Comparison of ENCODE assay signal across 22 cellular contexts in genomic region chr11:44916316-44916715, GRCh38. TPM values are rescaled to one million over a fixed set of nuclear protein-coding genes. Genes with fewer than 3 reads are reported as not detected.
A peak's percentile ranks its signal among the peaks of the same experiment; 100 is the strongest.
DNase-seq lines count a peak whose midpoint lies in the region; ATAC-seq and TF ChIP-seq lines count a peak whose summit lies in the region.
"Had no signal": no experiment of that assay in that cellular context is flagged by ENCODE, and none has a peak within 500 bp of the region (broad histone marks: within the 10 kb centered on the region; RNA-seq: fewer than 3 reads in every experiment).

No MANE protein-coding gene starts in this region.

- no peak overlapping the region for H3K27ac Mint-ChIP-seq in memory B cell
- H3K27ac Mint-ChIP-seq: CD8-positive, alpha-beta T cell had no signal

- no peak overlapping the region for H2AFZ ChIP-seq in Karpas-422 (ENCODE audit: low read length)
- H2AFZ ChIP-seq: GM23248 had no signal

- no peak for TF ChIP-seq POLR2A in heart left ventricle (IDR thresholded peaks at IDR 0.05)

- BruUV-seq in A673 (replicated peaks; lab: Mats Ljungman, UMichigan): no TSS peak

- H3K9me3 Mint-ChIP-seq in memory B cell: no peaks in the 10 kb centered on the region
- H3K9me3 Mint-ChIP-seq: CD8-positive, alpha-beta T cell had no signal

- peaks cover 0 to 39% (median 23%) of the 10 kb centered on the region in 12 donors for H3K4me1 ChIP-seq in heart left ventricle
- peaks cover 22% of the 10 kb centered on the region for H3K4me1 ChIP-seq in Karpas-422 (ENCODE audit: low read length)
- peaks cover 2% of the 10 kb centered on the region for H3K4me1 ChIP-seq in mucosa of descending colon (ENCODE audit: low read depth)
- peaks cover 8% of the 10 kb centered on the region for H3K4me1 ChIP-seq in A673 (ENCODE audit: insufficient read depth, low read length, poor library complexity, severe bottlenecking)
- H3K4me1 ChIP-seq: SJCRH30 had no signal

- peaks cover 0 to 50% (median 11%) of the 10 kb centered on the region in 9 donors for H3K36me3 ChIP-seq in heart left ventricle
- no peaks in the 10 kb centered on the region for H3K36me3 ChIP-seq in Karpas-422 (ENCODE audit: insufficient read depth, low read length)
- no peaks in the 10 kb centered on the region for H3K36me3 ChIP-seq in mucosa of descending colon (ENCODE audit: low read depth)
- no peaks in the 10 kb centered on the region for H3K36me3 ChIP-seq in A673 (ENCODE audit: insufficient read depth, low read length, poor library complexity, severe bottlenecking)

- TF ChIP-seq CTCF in heart left ventricle (IDR thresholded peaks at IDR 0.05): no peak
- no peak for TF ChIP-seq CTCF in mucosa of descending colon (IDR thresholded peaks at IDR 0.05)
- TF ChIP-seq CTCF in A673 (conservative IDR thresholded peaks at IDR 0.05; ENCODE audit: low read depth, low read length): no peak

- H3K4me3 Mint-ChIP-seq in memory B cell: no peak overlapping the region
- H3K4me3 Mint-ChIP-seq: CD8-positive, alpha-beta T cell had no signal

- H3K27me3 Mint-ChIP-seq in memory B cell: peaks cover 5% of the 10 kb centered on the region

- H3K36me3 Mint-ChIP-seq in memory B cell: no peaks in the 10 kb centered on the region

- POLR2A ChIA-PET in A673 (lab: Charles Lee; ENCODE audit: low non-redundant PET): no interaction called here

- peak overlapping the region in 9 of 12 donors; percentile 29 to 75 (median 66) for H3K27ac ChIP-seq in heart left ventricle
- no peak overlapping the region for H3K27ac ChIP-seq in Karpas-422 (ENCODE audit: low read length)
- H3K27ac ChIP-seq in A673 (ENCODE audit: low read depth, low read length, poor library complexity, severe bottlenecking): no peak overlapping the region
- H3K27ac ChIP-seq: GM23248, SJCRH30 had no signal

- no peaks in the 10 kb centered on the region for H3K79me2 ChIP-seq in Karpas-422 (ENCODE audit: low read length)

- DNase-seq in heart left ventricle (no peak), left cardiac atrium (no peak), Karpas-422 (no peak), dermis blood vessel endothelial cell (peak; percentile 39), memory B cell (ENCODE audit: low spot score in 2 of 2) (no peak), mucosa of descending colon (no peak), SHP77 treated with DMSO at 0.1 percent for 48 hours (lab: John Stamatoyannopoulos, UW) (no peak), A673 (ENCODE audit: low spot score) (no peak)
- DNase-seq: 8988T; CD8-positive, alpha-beta T cell; DMS 273 treated with DMSO at 0.1 percent for 48 hours; DMS79 treated with DMSO at 0.1 percent for 48 hours; GM23248; H7; NCI-H1105 treated with DMSO at 0.1 percent for 48 hours; NCI-H146; NCI-H1930; NCI-H2107; SJCRH30 had no signal

- intact Hi-C loops in heart left ventricle (cut with DNase I) (loop anchor here in 1 of 10 donors (5.0 kb wide), 1 partner anchor 354 kb away; no protein-coding TSS in a partner anchor), left cardiac atrium (cut with DNase I) (loop anchor here in 1 of 2 donors (10.0 kb wide), 1 partner anchor 352 kb away; the partner anchor contains the start of gene CD82), mucosa of descending colon (cut with DNase I, micrococcal nuclease) (loop anchor here in 1 of 2 donors (10.0 kb wide), 2 partner anchors 192 to 362 kb away; partner anchors contain the start of gene TSPAN18), A673 (cut with micrococcal nuclease; ENCODE audit: unreplicated experiment) (loop anchor here (10.0 kb wide), 1 partner anchor 822 kb away; the partner anchor contains the start of gene EXT2)

- H3K9me2 ChIP-seq in Karpas-422 (replicated peaks; ENCODE audit: insufficient read depth, low read length): no peaks in the 10 kb centered on the region

- WGBS in heart left ventricle, 4 donors: 54 to 62% (median 56%) methylated on average over 6 to 7 of the region's 7 CpGs

- no peak overlapping the region for H3K9ac ChIP-seq in Karpas-422 (ENCODE audit: low read length)
- H3K9ac ChIP-seq: GM23248 had no signal

- no peaks in the 10 kb centered on the region for H3K9me3 ChIP-seq in heart left ventricle
- no peaks in the 10 kb centered on the region for H3K9me3 ChIP-seq in Karpas-422 (ENCODE audit: low read length)
- H3K9me3 ChIP-seq in mucosa of descending colon: no peaks in the 10 kb centered on the region
- no peaks in the 10 kb centered on the region for H3K9me3 ChIP-seq in A673 (ENCODE audit: low read depth, low read length, poor library complexity, severe bottlenecking)
- H3K9me3 ChIP-seq: SJCRH30 had no signal

- no peak overlapping the region for H3K4me3 ChIP-seq in heart left ventricle
- no peak overlapping the region for H3K4me3 ChIP-seq in Karpas-422 (ENCODE audit: low read length)
- no peak overlapping the region for H3K4me3 ChIP-seq in mucosa of descending colon
- no peak overlapping the region for H3K4me3 ChIP-seq in A673 (ENCODE audit: low read depth, low read length, poor library complexity, severe bottlenecking)
- H3K4me3 ChIP-seq: GM23248, SJCRH30 had no signal

- no peaks in the 10 kb centered on the region for H4K20me1 ChIP-seq in Karpas-422 (ENCODE audit: insufficient read depth, low read depth, low read length)

- H3K27me3 ChIP-seq in heart left ventricle (no peaks in the 10 kb centered on the region), Karpas-422 (ENCODE audit: low read length) (no peaks in the 10 kb centered on the region), A673 (replicated peaks; ENCODE audit: insufficient read depth, low read depth, low read length, poor library complexity) (no peaks in the 10 kb centered on the region)
- H3K27me3 ChIP-seq: SJCRH30 had no signal

- ATAC-seq in heart left ventricle (no peak), left cardiac atrium (no peak), memory B cell (ENCODE audit: low read depth) (peak; percentile 14), mucosa of descending colon (no peak)
- ATAC-seq: CD8-positive, alpha-beta T cell; HepG2; Panc1; SK-N-SH treated with all-trans-retinoic acid at 6 μM for 48 hours had no signal

- CTCF ChIA-PET in A673 (lab: Charles Lee): no interaction called here

- peak overlapping the region; percentile 44 for H3K4me2 ChIP-seq in Karpas-422 (ENCODE audit: low read depth, low read length, poor library complexity, severe bottlenecking)

- H3K4me1 Mint-ChIP-seq in memory B cell: peaks cover 14% of the 10 kb centered on the region

RNA-seq across cellular contexts. Expression of gene TP53I11, which starts 34.4 kb away (rescaled TPM):
- 10 to 100 TPM; 24.0 to 75.0 (median 39.4) TPM for total RNA-seq in heart left ventricle
- 10 to 100 TPM; 34.9 to 91.3 TPM for polyA plus RNA-seq in heart left ventricle
- 100 to 1,000 TPM in 1 of 2 donors, 10 to 100 TPM in 1; 96.4 to 115 TPM for total RNA-seq in left cardiac atrium
- 0.34 and 0.72 TPM in 2 replicates for total RNA-seq in Karpas-422 (2014; rRNA removed; shearing (Covaris generic); ENCODE audit: low replicate concordance)
- 31.0 and 47.1 TPM in 2 replicates for total RNA-seq in dermis blood vessel endothelial cell
- 10 to 100 TPM; 48.4 to 95.9 (median 91.9) TPM for total RNA-seq in mucosa of descending colon
- total RNA-seq in A673 (2021): 52.0 and 80.9 TPM in 2 replicates
- total RNA-seq: HepG2 had no signal
- polyA plus RNA-seq: HepG2 had no signal

Comparison
In these comparisons a context has a peak if more than half of its experiments do, and no peak if none do; other contexts are left out.
1. H3K27ac ChIP-seq: peak in heart left ventricle (9 of 12); none in Karpas-422 (single experiment) and A673 (single experiment).
2. RNA of gene TP53I11, which starts 34.4 kb away (total RNA-seq): 96.4 to 115 TPM in left cardiac atrium, 48.4 to 95.9 TPM in mucosa of descending colon, 52.0 to 80.9 TPM in A673, 31.0 to 47.1 TPM in dermis blood vessel endothelial cell and 24.0 to 75.0 TPM in heart left ventricle; 0.34 to 0.72 TPM in Karpas-422; every median in the first group is over 10 times any median in the second.